In the genomic region with DNA sequence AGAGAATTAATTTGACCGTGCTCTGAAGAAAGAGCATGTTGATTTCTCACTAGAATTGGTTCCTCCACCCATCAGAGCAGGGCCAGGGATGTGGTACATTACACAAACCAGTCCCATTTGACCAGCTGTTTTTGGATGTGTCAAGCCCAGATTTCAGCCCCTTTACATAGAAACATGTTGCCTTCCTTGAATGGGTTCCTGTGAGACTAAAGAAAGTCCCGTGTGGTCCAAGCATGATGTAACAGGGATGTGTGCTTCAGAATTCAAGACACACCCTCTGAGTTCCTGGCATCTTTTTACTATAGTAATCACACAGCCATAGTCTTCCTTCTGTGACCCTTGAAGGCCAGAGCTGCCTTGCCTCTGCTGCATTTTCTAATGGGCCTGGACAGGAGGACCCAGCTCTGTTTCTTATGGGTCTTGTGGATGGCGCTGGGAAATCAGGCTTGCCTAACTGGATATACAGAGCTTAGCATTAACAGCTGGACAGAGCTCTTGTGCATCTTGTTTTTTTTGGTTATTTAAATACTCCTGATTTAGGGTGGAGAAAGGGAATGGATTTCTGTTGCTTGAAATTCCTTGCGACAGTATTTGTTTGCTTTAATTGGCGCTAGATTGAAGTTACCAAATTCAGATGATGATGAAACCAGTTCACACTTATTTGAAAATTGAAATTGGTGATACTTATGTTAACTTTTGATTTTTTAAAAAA, we compare ENCODE assay signal across 14 cellular contexts.
DNase-seq lines count a peak whose midpoint lies in the region; ATAC-seq and TF ChIP-seq lines count a peak whose summit lies in the region.
"Had no signal": no experiment of that assay in that cellular context is flagged by ENCODE, and none has a peak within 500 bp of the region (broad histone marks: within the 10 kb centered on the region; RNA-seq: fewer than 3 reads in every experiment).

No MANE protein-coding gene starts in this region.

- TF ChIP-seq POLR2A in stomach (IDR thresholded peaks at IDR 0.05), result no peak

- H3K27me3 ChIP-seq in BLaER1 (no peaks in the 10 kb centered on the region), esophagus (ENCODE audit: control insufficient read depth in 1 of 2, insufficient read depth in 2 of 2, low read length in 2 of 2) (no peaks in the 10 kb centered on the region), stomach (no peaks in the 10 kb centered on the region)

- 79 to 83% methylated on average over 5 of the region's 5 CpGs for WGBS in esophagus, 2 donors
- WGBS in stomach, 5 donors, result 76 to 88% (median 81%) methylated on average over 5 of the region's 5 CpGs

- H3K9me3 ChIP-seq in BLaER1 (peaks cover 15% of the 10 kb centered on the region), esophagus (ENCODE audit: control insufficient read depth in 2 of 2, insufficient read depth in 1 of 2, low read depth in 1 of 2, low read length in 1 of 2) (no peaks in the 10 kb centered on the region), stomach (peaks cover 0 to 18% (median 8%) of the 10 kb centered on the region in 4 donors)

- peak overlapping the region; percentile 63; the same call in 1 of the 2 replicates for H3K9ac ChIP-seq in BLaER1

- DNase-seq in left lobe of liver (ENCODE audit: low spot score), result no peak
- no peak for DNase-seq in stomach
- no peak for DNase-seq in NCI-H2029 treated with DMSO at 0.1 percent for 48 hours (lab: John Stamatoyannopoulos, UW)
- DNase-seq in UCSD-AML1 (lab: John Stamatoyannopoulos, UW; ENCODE audit: unreplicated experiment), result no peak
- DNase-seq in NK-92 treated with Interleukin-12 subunit alpha and Interleukin-12 subunit beta, amount 100 ng/mL, for 24 hours (lab: John Stamatoyannopoulos, UW), result no peak
- DNase-seq: activated naive CD4-positive, alpha-beta T cell treated with anti-CD3 and anti-CD28 coated beads, Interleukin-2, amount 10 ng/mL, durations not matched to agents 7 days and 5 days; AML-193; central memory CD4-positive, alpha-beta T cell; WERI-Rb-1 had no signal

- TF ChIP-seq CTCF in stomach (IDR thresholded peaks at IDR 0.05), result no peak

- intact Hi-C loops in stomach (cut with DNase I; ENCODE audit: low total_unique reads), result no loop called here

- peaks cover 76% of the 10 kb centered on the region for H3K4me1 ChIP-seq in BLaER1
- no peaks in the 10 kb centered on the region for H3K4me1 ChIP-seq in esophagus (ENCODE audit: control insufficient read depth in 2 of 2, insufficient read depth in 2 of 2, low read length in 1 of 2)
- H3K4me1 ChIP-seq in stomach, result peaks cover 0 to 40% (median 18%) of the 10 kb centered on the region in 4 donors

- ATAC-seq in left lobe of liver (peak; percentile 52), HG03460 (IDR thresholded peaks at IDR 0.05; ENCODE audit: unreplicated experiment) (no peak)

- H3K36me3 ChIP-seq in BLaER1 (0 out of 2 replicates have a peak, but pooled peaks cover 6% of the 10 kb centered on the region), esophagus (ENCODE audit: control insufficient read depth in 2 of 2, insufficient read depth in 2 of 2, low read length in 1 of 2) (no peaks in the 10 kb centered on the region), stomach (no peaks in the 10 kb centered on the region)
- H3K36me3 ChIP-seq: WERI-Rb-1 had no signal

- H3K4me2 ChIP-seq in BLaER1, result peak overlapping the region; percentile 90
- H3K4me2 ChIP-seq: smooth muscle cell had no signal

- H3K4me3 ChIP-seq in BLaER1 (no peak overlapping the region), esophagus (ENCODE audit: low read depth in 1 of 2, low read length in 2 of 2) (no peak overlapping the region), stomach (no peak overlapping the region)
- H3K4me3 ChIP-seq: smooth muscle cell had no signal

- H4K20me1 ChIP-seq in BLaER1, result no peaks in the 10 kb centered on the region

- TF ChIP-seq EP300 in stomach (IDR thresholded peaks at IDR 0.05), result no peak

- H3K27ac ChIP-seq in BLaER1 (peak overlapping the region; percentile 88), esophagus (ENCODE audit: low read depth in 2 of 2, low read length in 1 of 2) (peak overlapping the region; percentile 14 to 24), stomach (peak overlapping the region; percentile 9 to 76 (median 24))
- H3K27ac ChIP-seq: epithelial cell of prostate, WERI-Rb-1 had no signal

Comparison
In these comparisons a context has a peak if more than half of its experiments do, and no peak if none do; other contexts are left out.
1. H3K27ac ChIP-seq: peak in every context shown above with its lines; median percentile 88 in BLaER1; 24 in stomach; 19 in esophagus.